Comparison of ENCODE assay signal across 21 cellular contexts in the genomic region with DNA sequence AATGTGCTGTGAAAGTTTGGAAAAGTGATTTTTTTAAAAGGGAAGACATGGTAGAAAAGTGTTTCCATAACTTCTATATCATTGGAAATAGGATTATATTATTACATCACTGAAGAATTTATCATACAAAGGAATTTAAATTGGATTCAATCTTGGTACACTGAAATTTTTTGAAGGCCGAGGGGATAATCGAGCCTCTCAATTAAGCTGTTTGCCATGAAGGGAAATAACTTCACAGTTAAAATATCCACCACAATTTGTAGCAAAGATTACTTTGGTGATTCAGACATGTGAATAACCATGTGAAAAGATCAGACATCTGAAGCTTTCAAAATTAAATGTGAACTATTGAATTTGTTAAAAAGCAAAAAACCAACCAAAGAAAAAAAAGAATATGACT.
DNase-seq lines count a peak whose midpoint lies in the region; TF ChIP-seq lines count a peak whose summit lies in the region.
"Had no signal": no experiment of that assay in that cellular context is flagged by ENCODE, and none has a peak within 500 bp of the region (broad histone marks: within the 10 kb centered on the region; RNA-seq: fewer than 3 reads in every experiment).

No MANE protein-coding gene starts in this region.

- no peaks in the 10 kb centered on the region for H3K27me3 ChIP-seq in left ventricle myocardium inferior (ENCODE audit: low read depth)

- H3K27ac Mint-ChIP-seq in type B pancreatic cell (peak overlapping the region; percentile 60), glutamatergic neuron (ENCODE audit: unreplicated experiment) (no peak overlapping the region)
- H3K27ac Mint-ChIP-seq: activated naive CD8-positive, alpha-beta T cell; effector memory CD8-positive, alpha-beta T cell had no signal

- H3K4me3 Mint-ChIP-seq in type B pancreatic cell, result no peak overlapping the region
- H3K4me3 Mint-ChIP-seq in glutamatergic neuron (ENCODE audit: unreplicated experiment), result no peak overlapping the region
- H3K4me3 Mint-ChIP-seq: activated naive CD8-positive, alpha-beta T cell; activated T-cell treated with anti-CD3 and anti-CD28 coated beads, Interleukin-2, amount 50 U/mL, for 4 hours; central memory CD8-positive, alpha-beta T cell; effector memory CD8-positive, alpha-beta T cell had no signal

- no peak for TF ChIP-seq CTCF in left ventricle myocardium inferior (IDR thresholded peaks at IDR 0.05; ENCODE audit: borderline replicate concordance)
- TF ChIP-seq CTCF in fibroblast of pulmonary artery (IDR thresholded peaks at IDR 0.05; ENCODE audit: low read length, missing control alignments), result no peak
- TF ChIP-seq CTCF in type B pancreatic cell (conservative IDR thresholded peaks at IDR 0.05), result no peak
- no peak for TF ChIP-seq CTCF in glutamatergic neuron (IDR thresholded peaks at IDR 0.05; ENCODE audit: partially characterized antibody, unreplicated experiment)

- DNase-seq in left ventricle myocardium inferior (no peak), cardiac septum (ENCODE audit: low spot score) (no peak), NCI-H226 (peak; percentile 14), fibroblast of pulmonary artery (ENCODE audit: low read depth) (peak; percentile 5), type B pancreatic cell (ENCODE audit: extremely low spot score, unreplicated experiment) (no peak), T-helper 9 cell (no peak), glutamatergic neuron (no peak), foreskin melanocyte (no peak)
- DNase-seq: activated CD4-positive, alpha-beta T cell treated with anti-CD3 and anti-CD28 coated beads, Interleukin-2, amount 50 U/mL, for 4 hours; activated T-cell treated with anti-CD3 and anti-CD28 coated beads, Interleukin-2, amount 50 U/mL, for 4 hours; AML-193; effector memory CD8-positive, alpha-beta T cell; GDM1; KBM-7; left colon; mucosa of descending colon; NCI-H1105 treated with DMSO at 0.1 percent for 48 hours; occipital lobe; stimulated activated CD4-positive, alpha-beta T cell treated with anti-CD3 and anti-CD28 coated beads, Interleukin-2, amount 100 ng/mL, for 48 hours had no signal

- peaks cover 14% of the 10 kb centered on the region for H3K9me3 ChIP-seq in left ventricle myocardium inferior (replicated peaks)

- H3K36me3 Mint-ChIP-seq in type B pancreatic cell, result peaks cover 12% of the 10 kb centered on the region
- no peaks in the 10 kb centered on the region for H3K36me3 Mint-ChIP-seq in glutamatergic neuron (ENCODE audit: unreplicated experiment)

- no peak overlapping the region for H3K4me3 ChIP-seq in left ventricle myocardium inferior
- no peak overlapping the region for H3K4me3 ChIP-seq in fibroblast of pulmonary artery (replicated peaks; ENCODE audit: low read depth, low read length)
- H3K4me3 ChIP-seq: mucosa of descending colon had no signal

- no peaks in the 10 kb centered on the region for H3K27me3 Mint-ChIP-seq in type B pancreatic cell
- no peaks in the 10 kb centered on the region for H3K27me3 Mint-ChIP-seq in glutamatergic neuron (ENCODE audit: unreplicated experiment)
- H3K27me3 Mint-ChIP-seq: activated naive CD8-positive, alpha-beta T cell; central memory CD8-positive, alpha-beta T cell; effector memory CD8-positive, alpha-beta T cell had no signal

- intact Hi-C loops in left ventricle myocardium inferior (cut with micrococcal nuclease) (no loop called here), cardiac septum (cut with DNase I) (no loop called here)

- H3K27ac ChIP-seq in left ventricle myocardium inferior (replicated peaks), result peak overlapping the region; percentile 4

- H3K9me3 Mint-ChIP-seq in type B pancreatic cell, result peaks cover 12% of the 10 kb centered on the region
- no peaks in the 10 kb centered on the region for H3K9me3 Mint-ChIP-seq in glutamatergic neuron (ENCODE audit: unreplicated experiment)
- H3K9me3 Mint-ChIP-seq: central memory CD8-positive, alpha-beta T cell; effector memory CD8-positive, alpha-beta T cell had no signal

- H3K4me1 ChIP-seq in left ventricle myocardium inferior, result peaks cover 10% of the 10 kb centered on the region

- H3K4me1 Mint-ChIP-seq in type B pancreatic cell (ENCODE audit: unreplicated experiment), result peaks cover 6% of the 10 kb centered on the region
- no peaks in the 10 kb centered on the region for H3K4me1 Mint-ChIP-seq in glutamatergic neuron (ENCODE audit: low read depth, unreplicated experiment)
- H3K4me1 Mint-ChIP-seq: central memory CD8-positive, alpha-beta T cell had no signal

- H3K36me3 ChIP-seq in left ventricle myocardium inferior, result no peaks in the 10 kb centered on the region

Comparison
In these comparisons a context has a peak if more than half of its experiments do, and no peak if none do; other contexts are left out.
1. DNase-seq: peak in NCI-H226 (single experiment) and fibroblast of pulmonary artery (single experiment); none in left ventricle myocardium inferior (single experiment), cardiac septum (single experiment), type B pancreatic cell (single experiment), T-helper 9 cell (single experiment), glutamatergic neuron (single experiment) and foreskin melanocyte (single experiment).